ENCODE assay signal across 8 cellular contexts in the genomic region with DNA sequence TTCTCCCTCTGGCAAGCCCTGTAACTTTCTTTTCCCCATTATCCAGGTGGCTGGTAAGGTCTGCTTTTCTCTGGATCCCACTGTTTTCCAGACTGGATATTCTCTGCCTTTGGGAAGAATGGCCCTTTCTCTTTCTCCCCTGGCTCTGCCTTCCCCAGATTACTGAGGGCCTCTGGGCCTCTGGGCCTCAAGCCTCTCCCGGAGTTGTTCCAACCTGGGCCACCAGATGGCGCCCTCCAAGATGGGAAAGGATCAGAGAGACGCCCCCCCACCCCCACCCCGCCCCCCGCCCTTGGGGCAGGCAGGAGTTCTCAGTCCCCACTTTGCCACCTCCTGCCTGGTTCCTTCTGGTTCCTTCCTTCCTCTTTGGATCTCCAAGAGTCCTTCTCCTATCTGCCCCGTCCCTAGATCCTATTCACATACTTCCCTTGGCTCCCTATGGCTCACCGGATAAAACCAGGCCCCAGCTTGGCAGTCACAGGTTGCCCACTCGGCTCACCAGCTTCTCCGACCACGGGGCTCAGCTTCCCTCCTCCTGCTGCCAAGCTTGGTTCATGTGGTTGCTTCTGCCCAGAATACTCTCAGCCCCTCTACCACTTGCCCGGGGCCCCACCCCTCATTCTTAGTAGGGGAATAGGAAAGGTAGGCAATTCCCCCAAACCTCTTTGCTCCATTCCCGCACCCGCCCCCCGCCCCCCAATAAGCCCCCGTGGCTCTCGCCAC. TPM values are rescaled to one million over a fixed set of nuclear protein-coding genes. Genes with fewer than 3 reads are reported as not detected.
DNase-seq lines count a peak whose midpoint lies in the region; ATAC-seq, FAIRE-seq and TF ChIP-seq lines count a peak whose summit lies in the region.

No MANE protein-coding gene starts in this region.

- no peak overlapping the region for H3K4me3 ChIP-seq in GM12864 (ENCODE audit: low read depth, low read length)
- H3K4me3 ChIP-seq in bronchial epithelial cell (ENCODE audit: low read depth, low read length): no peak overlapping the region

- DNase-seq in GM12864 (ENCODE audit: low read depth) (no peak), NCI-H1048 (lab: John Stamatoyannopoulos, UW) (peak; percentile 77), activated B cell treated with CpG ODN at 0.5 μM for 24 hours (peak; percentile 72), bronchial epithelial cell (ENCODE audit: low read depth) (peak; percentile 41), kidney tubule cell (ENCODE audit: low spot score) (peak; percentile 67)
- DNase-seq in stimulated activated CD4-positive, alpha-beta T cell treated with anti-CD3 and anti-CD28 coated beads, Interleukin-2, amount 100 ng/mL, for 4 hours (ENCODE audit: low read depth): peak; percentile 65

- intact Hi-C loops in activated B cell treated with CpG ODN at 0.5 μM for 24 hours (cut with micrococcal nuclease): no loop called here

- no peak for FAIRE-seq in bronchial epithelial cell (lab: Jason Lieb, UNC)

- no peak overlapping the region for H3K27ac Mint-ChIP-seq in activated B cell treated with CpG ODN at 0.5 μM for 24 hours

- H3K36me3 Mint-ChIP-seq in activated B cell treated with CpG ODN at 0.5 μM for 24 hours (ENCODE audit: low read depth): peaks cover 12% of the 10 kb centered on the region

- CTCF ChIA-PET in activated B cell treated with CpG ODN at 0.5 μM for 24 hours (lab: Charles Lee): interaction anchor here (0.6 to 1.2 kb wide), 9 partner anchors 8 to 543 kb away, joined by 3 to 6 read pairs (median 3); no protein-coding TSS in a partner anchor

- H3K4me3 Mint-ChIP-seq in activated B cell treated with CpG ODN at 0.5 μM for 24 hours: peak overlapping the region; percentile 69

- ATAC-seq in activated B cell treated with CpG ODN at 0.5 μM for 24 hours (ENCODE audit: low read depth) (peak; percentile 56), GM18502 (IDR thresholded peaks at IDR 0.05; ENCODE audit: poor library complexity, unreplicated experiment) (no peak), HG02840 (IDR thresholded peaks at IDR 0.05; ENCODE audit: low FRiP score, unreplicated experiment) (no peak)

- H3K4me1 Mint-ChIP-seq in activated B cell treated with CpG ODN at 0.5 μM for 24 hours: peaks cover 24% of the 10 kb centered on the region

- TF ChIP-seq CTCF in GM12864 (IDR thresholded peaks at IDR 0.05; ENCODE audit: low read depth, low read length, missing control alignments) (peak; percentile 67), activated B cell treated with CpG ODN at 0.5 μM for 24 hours (IDR thresholded peaks at IDR 0.05) (peak; percentile 48), bronchial epithelial cell (IDR thresholded peaks at IDR 0.05; ENCODE audit: insufficient read depth, low read length, severe bottlenecking) (peak; percentile 62)

- peaks cover 12% of the 10 kb centered on the region for H3K36me3 ChIP-seq in bronchial epithelial cell (ENCODE audit: control insufficient read depth, insufficient read depth, low read length)

- no peaks in the 10 kb centered on the region for H3K27me3 ChIP-seq in bronchial epithelial cell (ENCODE audit: control insufficient read depth, insufficient read depth, low read length)

- H3K27me3 Mint-ChIP-seq in activated B cell treated with CpG ODN at 0.5 μM for 24 hours: peaks cover 40% of the 10 kb centered on the region

- H3K9me3 Mint-ChIP-seq in activated B cell treated with CpG ODN at 0.5 μM for 24 hours: no peaks in the 10 kb centered on the region

- POLR2A ChIA-PET in activated B cell treated with CpG ODN at 0.5 μM for 24 hours (lab: Charles Lee): interaction anchor here (0.6 to 1.1 kb wide), 3 partner anchors 10 to 966 kb away, joined by 6 to 9 read pairs (median 6); no protein-coding TSS in a partner anchor

RNA-seq across cellular contexts. Expression of a gene that starts 13.0 kb away (rescaled TPM):
- 0.38 and 1.0 TPM in 2 replicates for total RNA-seq in activated B cell treated with CpG ODN at 0.5 μM for 24 hours
- total RNA-seq in bronchial epithelial cell: 117 and 308 TPM in 2 replicates

RNA-seq across cellular contexts. Expression of a gene that starts 25.8 kb away (rescaled TPM):
- total RNA-seq in activated B cell treated with CpG ODN at 0.5 μM for 24 hours (10.3 and 12.4 TPM in 2 replicates), bronchial epithelial cell (23.7 and 37.0 TPM in 2 replicates)

RNA-seq across cellular contexts. Expression of a gene that starts 28.7 kb away (rescaled TPM):
- total RNA-seq in activated B cell treated with CpG ODN at 0.5 μM for 24 hours (115 and 139 TPM in 2 replicates), bronchial epithelial cell (22.9 and 25.6 TPM in 2 replicates)

RNA-seq across cellular contexts. Expression of a gene that starts 50.6 kb away (rescaled TPM):
- total RNA-seq in activated B cell treated with CpG ODN at 0.5 μM for 24 hours (not detected in 2 replicates), bronchial epithelial cell (not detected in 2 replicates)

Comparison
In these comparisons a context has a peak if more than half of its experiments do, and no peak if none do; other contexts are left out.
1. RNA of a gene that starts 13.0 kb away (total RNA-seq): 117 to 308 TPM in bronchial epithelial cell; 0.38 to 1.0 TPM in activated B cell treated with CpG ODN at 0.5 μM for 24 hours; every median in the first group is over 10 times any median in the second.
2. Peak in every context shown above with its lines, with median percentiles within 50 percentile points of each other: CTCF ChIP-seq.